In the genomic region with DNA sequence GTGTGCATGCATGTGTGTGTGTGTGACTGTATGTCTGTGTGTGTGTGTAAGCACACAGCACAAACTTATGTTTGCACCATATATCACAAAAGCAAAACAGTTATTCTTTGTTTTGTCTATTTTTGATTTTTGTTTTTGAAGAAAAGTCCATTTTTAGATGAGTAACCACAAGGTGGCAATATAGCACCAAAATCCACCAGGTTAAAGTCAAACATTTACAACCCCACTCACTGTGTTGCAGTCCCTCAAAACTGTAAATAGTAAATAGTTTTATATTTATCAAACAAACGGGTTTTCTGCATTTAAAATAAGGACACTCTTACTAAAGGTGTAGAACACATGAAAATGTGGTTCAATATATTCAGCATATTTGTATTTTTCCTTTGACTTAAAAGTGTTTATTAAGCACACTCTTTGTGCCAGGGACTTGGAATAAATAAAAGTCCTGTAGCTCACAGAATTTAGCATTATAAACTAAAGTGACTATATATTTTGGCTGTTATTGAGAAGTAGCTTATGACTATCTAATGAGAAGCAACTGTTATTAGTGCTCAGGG, we compare ENCODE assay signal across 8 cellular contexts.
DNase-seq lines count a peak whose midpoint lies in the region; ATAC-seq and FAIRE-seq lines count a peak whose summit lies in the region.

No MANE protein-coding gene starts in this region.

- DNase-seq in DMS53 treated with DMSO at 0.1 percent for 48 hours (lab: John Stamatoyannopoulos, UW; ENCODE audit: unreplicated experiment) (peak; percentile 36), GOT3 (lab: John Stamatoyannopoulos, UW) (no peak)
- no peak for DNase-seq in central memory CD4-positive, alpha-beta T cell

- ATAC-seq in HG03159 (IDR thresholded peaks at IDR 0.05; ENCODE audit: unreplicated experiment), result peak; percentile 57
- ATAC-seq in HG03139 (IDR thresholded peaks at IDR 0.05; ENCODE audit: unreplicated experiment), result no peak
- ATAC-seq in HG03095 (IDR thresholded peaks at IDR 0.05; ENCODE audit: unreplicated experiment), result no peak

- peak; percentile 70 for FAIRE-seq in TTC549 (lab: Jason Lieb, UNC)
- FAIRE-seq in islet of Langerhans (lab: Jason Lieb, UNC), result peak; percentile 98
